ENCODE assay signal across 1 cellular context in genomic region chr7:100486111-100486636, GRCh38.
TF ChIP-seq lines count a peak whose summit lies in the region.

No MANE protein-coding gene starts in this region.

TF ChIP-seq in HEK293, 187 proteins besides CTCF, POLR2A, EP300 and RAD21:
- no peak for TF ChIP-seq ZNF747 (tag by site-specific recombination; IDR thresholded peaks at IDR 0.05)
- no peak for TF ChIP-seq ZNF280D (tag by site-specific recombination; IDR thresholded peaks at IDR 0.05)
- no peak for TF ChIP-seq ZNF239 (tag by site-specific recombination; IDR thresholded peaks at IDR 0.05)
- TF ChIP-seq ZNF449 (tag by site-specific recombination; IDR thresholded peaks at IDR 0.05): no peak
- TF ChIP-seq REST (tag by site-specific recombination; IDR thresholded peaks at IDR 0.05): no peak
- TF ChIP-seq ZNF266 (tag by site-specific recombination; IDR thresholded peaks at IDR 0.05; ENCODE audit: low read depth): no peak
- TF ChIP-seq ZNF366 (tag by site-specific recombination; conservative IDR thresholded peaks at IDR 0.05): 0 out of 2 replicates have a peak, but pooled peaks have one; percentile 7
- peak; percentile 86 for TF ChIP-seq ZNF341 (tag by site-specific recombination; IDR thresholded peaks at IDR 0.05; ENCODE audit: low read depth)
- TF ChIP-seq ZSCAN5A (tag by site-specific recombination; IDR thresholded peaks at IDR 0.05): no peak
- no peak for TF ChIP-seq ZNF518A (tag by site-specific recombination; conservative IDR thresholded peaks at IDR 0.05; ENCODE audit: low read depth)
- peak; percentile 32; the same call in 1 of the 2 replicates for TF ChIP-seq GLIS2 (tag by site-specific recombination; IDR thresholded peaks at IDR 0.05)
- TF ChIP-seq ZSCAN23 (tag by site-specific recombination; IDR thresholded peaks at IDR 0.05): no peak
- TF ChIP-seq BCL11A (tag by site-specific recombination; IDR thresholded peaks at IDR 0.05; ENCODE audit: low read depth): no peak
- no peak for TF ChIP-seq HOXC10 (CRISPR knock-in tag; IDR thresholded peaks at IDR 0.05)
- TF ChIP-seq ZNF26 (tag by site-specific recombination; IDR thresholded peaks at IDR 0.05): no peak
